Comparison of ENCODE assay signal across 19 cellular contexts in genomic region chr3:43958005-43958770, GRCh38.
A peak's percentile ranks its signal among the peaks of the same experiment; 100 is the strongest.
DNase-seq lines count a peak whose midpoint lies in the region; ATAC-seq, FAIRE-seq and TF ChIP-seq lines count a peak whose summit lies in the region.
"Had no signal": no experiment of that assay in that cellular context is flagged by ENCODE, and none has a peak within 500 bp of the region (broad histone marks: within the 10 kb centered on the region; RNA-seq: fewer than 3 reads in every experiment).

No MANE protein-coding gene starts in this region.

- H2BK120ac ChIP-seq in H9 (ENCODE audit: low read depth, low read length, poor library complexity, severe bottlenecking) = no peak overlapping the region

- H3K4me2 ChIP-seq in GM12878 (ENCODE audit: control insufficient read depth, insufficient read depth) = peak overlapping the region; percentile 54
- H3K4me2 ChIP-seq in H9 (ENCODE audit: insufficient read depth, insufficient read length, low read length) = no peak overlapping the region
- H3K4me2 ChIP-seq: BLaER1 treated with 17β-estradiol and CSF1 and Interleukin-3, amounts not matched to agents 10 nM and 100 nM had no signal

- H2AFZ ChIP-seq in GM12878 (ENCODE audit: control insufficient read depth, low read depth, low read length) (no peak overlapping the region), H9 (ENCODE audit: low read length) (no peak overlapping the region)

- H2BK12ac ChIP-seq in H9 (ENCODE audit: insufficient read length, low read depth, low read length) = no peak overlapping the region

- no peak overlapping the region for H3K4ac ChIP-seq in H9 (ENCODE audit: low read depth, low read length)

- H3K27me3 ChIP-seq in GM12878 (replicated peaks in 1 of 2; ENCODE audit: control insufficient read depth in 2 of 2, insufficient read depth in 2 of 2, low read length in 1 of 2) = no peaks in the 10 kb centered on the region
- no peaks in the 10 kb centered on the region for H3K27me3 ChIP-seq in H9 (ENCODE audit: insufficient read depth, low read length)
- H3K27me3 ChIP-seq: BLaER1 treated with 17β-estradiol and CSF1 and Interleukin-3, amounts not matched to agents 10 nM and 100 nM had no signal

- H4K8ac ChIP-seq in H9 (replicated peaks; ENCODE audit: insufficient read length, low read depth, low read length) = no peak overlapping the region

- H3K27ac Mint-ChIP-seq in activated naive CD8-positive, alpha-beta T cell treated with anti-CD3 and anti-CD28 coated beads, Interleukin-2, amount 50 U/mL, for 24 hours = no peak overlapping the region
- H3K27ac Mint-ChIP-seq in activated T-cell treated with anti-CD3 and anti-CD28 coated beads, Interleukin-2, amount 50 U/mL, for 24 hours = no peak overlapping the region
- no peak overlapping the region for H3K27ac Mint-ChIP-seq in H9
- H3K27ac Mint-ChIP-seq: T-helper 17 cell had no signal

- no peak overlapping the region for H3K27ac ChIP-seq in GM12878 (ENCODE audit: control insufficient read depth, insufficient read depth)
- H3K27ac ChIP-seq in H9 (ENCODE audit: insufficient read length, low read depth, low read length) = no peak overlapping the region
- H3K27ac ChIP-seq: 22Rv1; BLaER1 treated with 17β-estradiol and CSF1 and Interleukin-3, amounts not matched to agents 10 nM and 100 nM had no signal

- H2AK5ac ChIP-seq in H9 (ENCODE audit: insufficient read length, low read length) = no peak overlapping the region

- no TSS peak for BruUV-seq in GM12878 (replicated peaks; lab: Mats Ljungman, UMichigan)

- H3K4me1 Mint-ChIP-seq in activated naive CD8-positive, alpha-beta T cell treated with anti-CD3 and anti-CD28 coated beads, Interleukin-2, amount 50 U/mL, for 24 hours = no peaks in the 10 kb centered on the region
- no peaks in the 10 kb centered on the region for H3K4me1 Mint-ChIP-seq in activated T-cell treated with anti-CD3 and anti-CD28 coated beads, Interleukin-2, amount 50 U/mL, for 24 hours (ENCODE audit: low read depth)
- H3K4me1 Mint-ChIP-seq in H9 = peaks cover 28 to 38% of the 10 kb centered on the region in 2 experiments

- CTCF ChIA-PET in GM12878 (lab: Yijun Ruan, JAX) = interaction anchor here (1.5 kb wide), 1 partner anchor 11 kb away, joined by 6 read pairs; no protein-coding TSS in a partner anchor

- H3K9ac ChIP-seq in GM12878 (ENCODE audit: control insufficient read depth, insufficient read depth, low read length) (no peak overlapping the region), H9 (ENCODE audit: extremely low read depth, insufficient read length, low read length) (no peak overlapping the region)
- H3K9ac ChIP-seq: BLaER1 treated with 17β-estradiol and CSF1 and Interleukin-3, amounts not matched to agents 10 nM and 100 nM had no signal

- no peak for TF ChIP-seq CTCF in GM12878 (IDR thresholded peaks at IDR 0.05 in 2 of 3, conservative IDR thresholded peaks at IDR 0.05 in 1 of 3; ENCODE audit: control insufficient read depth in 2 of 3, extremely low read depth in 1 of 3, insufficient read depth in 1 of 3, low read depth in 3 of 3, low read length in 3 of 3)
- TF ChIP-seq CTCF in H9 (conservative IDR thresholded peaks at IDR 0.05) = no peak

- peak; percentile 64 for ATAC-seq in GM12878
- ATAC-seq in activated naive CD8-positive, alpha-beta T cell treated with anti-CD3 and anti-CD28 coated beads, Interleukin-2, amount 50 U/mL, for 24 hours = no peak
- ATAC-seq: Panc1, T-helper 17 cell had no signal

- H3K36me3 ChIP-seq in GM12878 (ENCODE audit: control insufficient read depth in 2 of 2, insufficient read depth in 2 of 2, low read length in 1 of 2) = no peaks in the 10 kb centered on the region
- H3K36me3 ChIP-seq: BLaER1 treated with 17β-estradiol and CSF1 and Interleukin-3, amounts not matched to agents 10 nM and 100 nM had no signal

- H2BK20ac ChIP-seq in H9 (ENCODE audit: low read depth, low read length, poor library complexity, severe bottlenecking) = no peak overlapping the region

- FAIRE-seq in GM12878 (lab: Jason Lieb, UNC) = no peak

- no peaks in the 10 kb centered on the region for H3K36me3 Mint-ChIP-seq in activated naive CD8-positive, alpha-beta T cell treated with anti-CD3 and anti-CD28 coated beads, Interleukin-2, amount 50 U/mL, for 24 hours (ENCODE audit: low read depth)
- no peaks in the 10 kb centered on the region for H3K36me3 Mint-ChIP-seq in activated T-cell treated with anti-CD3 and anti-CD28 coated beads, Interleukin-2, amount 50 U/mL, for 24 hours (ENCODE audit: low read depth)
- H3K36me3 Mint-ChIP-seq in H9 (ENCODE audit: insufficient read depth in 1 of 3, low read depth in 3 of 3) = no peaks in the 10 kb centered on the region

- no peak overlapping the region for H2BK15ac ChIP-seq in H9 (ENCODE audit: low read depth, low read length)

- H3K4me1 ChIP-seq in GM12878 (ENCODE audit: control insufficient read depth, insufficient read depth, low read length) (peaks cover 31% of the 10 kb centered on the region), H9 (ENCODE audit: insufficient read depth, low read length) (peaks cover 6% of the 10 kb centered on the region)

- TF ChIP-seq POLR2A in GM12878 (IDR thresholded peaks at IDR 0.05; ENCODE audit: low read depth, low read length) = no peak

- H4K20me1 ChIP-seq in GM12878 (ENCODE audit: control insufficient read depth, insufficient read depth) = no peaks in the 10 kb centered on the region
- H4K20me1 ChIP-seq in H9 (ENCODE audit: control insufficient read depth, insufficient read depth, insufficient read length) = no peaks in the 10 kb centered on the region
- H4K20me1 ChIP-seq: BLaER1 treated with 17β-estradiol and CSF1 and Interleukin-3, amounts not matched to agents 10 nM and 100 nM had no signal

- H4K91ac ChIP-seq in H9 (ENCODE audit: insufficient read length, low read depth, low read length) = no peak overlapping the region

- no peak overlapping the region for H3K14ac ChIP-seq in H9 (ENCODE audit: insufficient read depth, low read length)

- no peak overlapping the region for H2BK5ac ChIP-seq in H9 (ENCODE audit: insufficient read length, low read length)

- H3K18ac ChIP-seq in H9 (ENCODE audit: insufficient read length, low read depth, low read length) = no peak overlapping the region

- 61% methylated on average over 16 of the region's 16 CpGs for WGBS in GM12878 (ENCODE audit: insufficient coverage, insufficient replicate concordance, low lambda C conversion rate, missing lambda C conversion rate)
- 100% methylated on average over 2 of the region's 16 CpGs for WGBS in H9 (ENCODE audit: extremely low coverage, insufficient read length, low lambda C conversion rate)

- H3K4me3 ChIP-seq in GM12878 = peak overlapping the region; percentile 19; the same call in 1 of the 2 replicates
- H3K4me3 ChIP-seq: BLaER1 treated with 17β-estradiol and CSF1 and Interleukin-3, amounts not matched to agents 10 nM and 100 nM had no signal

- no peaks in the 10 kb centered on the region for H3K79me1 ChIP-seq in H9 (ENCODE audit: insufficient read depth, low read depth, low read length, poor library complexity, severe bottlenecking)

- no peak overlapping the region for H3K23ac ChIP-seq in H9 (ENCODE audit: insufficient read length, low read depth, low read length)

- H4K5ac ChIP-seq in H9 (ENCODE audit: insufficient read length, low read depth, low read length) = no peak overlapping the region

- H3K9me3 Mint-ChIP-seq in activated naive CD8-positive, alpha-beta T cell treated with anti-CD3 and anti-CD28 coated beads, Interleukin-2, amount 50 U/mL, for 24 hours = no peaks in the 10 kb centered on the region
- H3K9me3 Mint-ChIP-seq in activated T-cell treated with anti-CD3 and anti-CD28 coated beads, Interleukin-2, amount 50 U/mL, for 24 hours = no peaks in the 10 kb centered on the region
- H3K9me3 Mint-ChIP-seq in H9 = no peaks in the 10 kb centered on the region

- H3K9me3 ChIP-seq in GM12878 (replicated peaks; ENCODE audit: control insufficient read depth, insufficient read depth, low read length) (no peaks in the 10 kb centered on the region; the same call in 2 of the 3 replicates), H9 (ENCODE audit: control insufficient read depth, low read depth, low read length) (no peaks in the 10 kb centered on the region)
- H3K9me3 ChIP-seq: BLaER1 treated with 17β-estradiol and CSF1 and Interleukin-3, amounts not matched to agents 10 nM and 100 nM had no signal

- TF ChIP-seq EP300 in GM12878 (IDR thresholded peaks at IDR 0.05; ENCODE audit: borderline replicate concordance in 1 of 2, control insufficient read depth in 1 of 2, low read depth in 2 of 2, low read length in 2 of 2) = no peak

- POLR2A ChIA-PET in GM12878 (lab: Charles Lee) = no interaction called here

- SMC1A ChIA-PET in GM12878 (lab: Charles Lee; ENCODE audit: uncharacterized antibody, unreplicated experiment) = interaction anchor here (0.7 to 1.7 kb wide), 7 partner anchors 10 to 138 kb away, joined by 3 to 5 read pairs (median 3); no protein-coding TSS in a partner anchor

- H3K23me2 ChIP-seq in H9 (ENCODE audit: insufficient read length, low read depth, low read length, poor library complexity, severe bottlenecking) = no peaks in the 10 kb centered on the region

- intact Hi-C loops in GM12878 (cut with micrococcal nuclease; ENCODE audit: unreplicated experiment) = no loop called here

- H3K56ac ChIP-seq in H9 (ENCODE audit: insufficient read length, low read depth, low read length) = no peak overlapping the region

- peak; percentile 8 for DNase-seq in NCI-H2227 (lab: John Stamatoyannopoulos, UW; ENCODE audit: unreplicated experiment)
- DNase-seq in NCI-H2227 treated with DMSO at 0.1 percent for 48 hours (lab: John Stamatoyannopoulos, UW) = no peak
- DNase-seq in NCI-H524 treated with DMSO at 0.1 percent for 48 hours (lab: John Stamatoyannopoulos, UW) = peak; percentile 15
- no peak for DNase-seq in GM12878 (ENCODE audit: low read depth, low spot score)
- no peak for DNase-seq in activated naive CD8-positive, alpha-beta T cell treated with anti-CD3 and anti-CD28 coated beads, Interleukin-2, amount 50 U/mL, for 24 hours
- DNase-seq in activated T-cell treated with anti-CD3 and anti-CD28 coated beads, Interleukin-2, amount 50 U/mL, for 24 hours = no peak
- no peak for DNase-seq in H9
- DNase-seq in activated effector memory CD4-positive, alpha-beta T cell treated with anti-CD3 and anti-CD28 coated beads, Interleukin-2, amount 50 U/mL, for 16 hours = no peak
- DNase-seq: DMS53, MV-4-11, NCI-H1436 treated with DMSO at 0.1 percent for 48 hours, NCI-H2081, NCI-H226, NCI-H526 treated with DMSO at 0.1 percent for 48 hours, Right ventricle myocardium superior, T-helper 17 cell had no signal

- peaks cover 11% of the 10 kb centered on the region for H3K27me3 Mint-ChIP-seq in activated naive CD8-positive, alpha-beta T cell treated with anti-CD3 and anti-CD28 coated beads, Interleukin-2, amount 50 U/mL, for 24 hours
- peaks cover 13% of the 10 kb centered on the region for H3K27me3 Mint-ChIP-seq in activated T-cell treated with anti-CD3 and anti-CD28 coated beads, Interleukin-2, amount 50 U/mL, for 24 hours
- peaks cover 5% of the 10 kb centered on the region; the same call in 1 of the 2 replicates for H3K27me3 Mint-ChIP-seq in H9 (ENCODE audit: low read depth)

- no peak for TF ChIP-seq RAD21 in GM12878 (IDR thresholded peaks at IDR 0.05; ENCODE audit: insufficient read depth, low read depth, low read length)

- no peak overlapping the region for H3K4me3 Mint-ChIP-seq in activated naive CD8-positive, alpha-beta T cell treated with anti-CD3 and anti-CD28 coated beads, Interleukin-2, amount 50 U/mL, for 24 hours
- no peak overlapping the region for H3K4me3 Mint-ChIP-seq in activated T-cell treated with anti-CD3 and anti-CD28 coated beads, Interleukin-2, amount 50 U/mL, for 24 hours
- H3K4me3 Mint-ChIP-seq in H9 = no peak overlapping the region; a peak in 1 of 5 replicates
- H3K4me3 Mint-ChIP-seq: T-helper 17 cell had no signal

- RAD21 ChIA-PET in GM12878 (lab: Charles Lee; ENCODE audit: unreplicated experiment) = interaction anchor here (1.4 to 1.6 kb wide), 2 partner anchors 11 to 38 kb away, joined by 3 to 4 read pairs; no protein-coding TSS in a partner anchor

- no peak overlapping the region for H3T11ph ChIP-seq in H9 (ENCODE audit: low read length)

- in situ Hi-C loops in GM12878 (cut with MboI) = no loop called here

- H3K79me2 ChIP-seq in GM12878 (ENCODE audit: control insufficient read depth, insufficient read depth, low read length) = no peaks in the 10 kb centered on the region
- H3K79me2 ChIP-seq in H9 (ENCODE audit: insufficient read depth, low read length) = no peaks in the 10 kb centered on the region

Comparison
In these comparisons a context has a peak if more than half of its experiments do, and no peak if none do; other contexts are left out.
1. DNase-seq: peak in NCI-H2227 (single experiment) and NCI-H524 treated with DMSO at 0.1 percent for 48 hours (single experiment); none in NCI-H2227 treated with DMSO at 0.1 percent for 48 hours (single experiment), GM12878 (single experiment), activated naive CD8-positive, alpha-beta T cell treated with anti-CD3 and anti-CD28 coated beads, Interleukin-2, amount 50 U/mL, for 24 hours (single experiment), activated T-cell treated with anti-CD3 and anti-CD28 coated beads, Interleukin-2, amount 50 U/mL, for 24 hours (single experiment), H9 (single experiment) and activated effector memory CD4-positive, alpha-beta T cell treated with anti-CD3 and anti-CD28 coated beads, Interleukin-2, amount 50 U/mL, for 16 hours (single experiment).